ENCODE assay signal across 8 cellular contexts in the genomic region with DNA sequence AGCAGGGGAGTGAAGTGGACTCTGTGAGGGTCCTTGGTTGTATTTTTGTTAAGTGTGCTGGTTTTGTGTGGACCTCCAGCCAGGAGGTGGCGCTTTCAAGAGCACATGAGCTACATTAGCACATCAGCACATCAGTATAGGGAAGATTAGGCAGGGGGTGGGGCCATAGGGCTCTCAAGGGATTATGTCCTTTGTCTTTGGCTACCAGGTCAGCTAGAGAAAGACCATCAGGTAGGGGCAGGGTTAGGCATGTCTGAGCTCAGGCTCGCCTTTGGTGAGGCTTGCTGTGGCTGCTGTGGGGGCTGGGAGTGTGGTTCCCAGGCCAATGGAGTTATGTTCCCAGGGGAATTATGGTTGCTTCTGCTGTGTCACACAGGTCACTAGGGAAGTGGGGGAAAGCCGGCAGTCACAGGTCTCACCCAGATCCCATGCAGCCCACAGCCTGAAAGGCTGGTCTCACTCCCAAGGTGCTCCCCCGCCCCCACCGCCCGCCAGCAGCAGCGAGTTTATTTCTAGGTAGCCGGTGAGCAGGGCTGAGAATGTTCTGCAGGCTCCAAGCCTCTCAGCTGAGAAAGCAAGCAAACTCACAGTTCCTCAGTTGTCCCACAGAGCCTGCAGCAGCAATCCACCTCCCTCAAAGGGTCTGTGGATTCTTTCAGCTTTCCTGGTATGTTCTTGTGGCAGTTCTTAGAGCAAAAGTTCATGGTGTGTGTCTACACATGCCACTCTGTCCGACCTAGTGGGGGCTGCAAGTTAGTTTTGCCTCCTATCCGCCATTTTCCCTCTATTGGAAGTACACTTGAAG. TPM values are rescaled to one million over a fixed set of nuclear protein-coding genes. Genes with fewer than 3 reads are reported as not detected.
DNase-seq lines count a peak whose midpoint lies in the region; ATAC-seq and TF ChIP-seq lines count a peak whose summit lies in the region.

No MANE protein-coding gene starts in this region.

- peaks cover 0 to 4% of the 10 kb centered on the region in 2 donors for H3K36me3 Mint-ChIP-seq in CD4-positive, alpha-beta memory T cell

- peak; percentile 69 for TF ChIP-seq CTCF in WERI-Rb-1 (IDR thresholded peaks at IDR 0.05; ENCODE audit: low read depth, low read length)
- no peak for TF ChIP-seq CTCF in testis (IDR thresholded peaks at IDR 0.05)

- H3K4me1 Mint-ChIP-seq in CD4-positive, alpha-beta memory T cell = peaks cover 7 to 11% (median 9%) of the 10 kb centered on the region in 4 donors

- H3K27me3 ChIP-seq in CD4-positive, alpha-beta memory T cell (ENCODE audit: insufficient read depth, low read length) = no peaks in the 10 kb centered on the region
- H3K27me3 ChIP-seq in WERI-Rb-1 (ENCODE audit: insufficient read depth, low read depth, severe bottlenecking) = peaks cover 8% of the 10 kb centered on the region
- H3K27me3 ChIP-seq in testis = no peaks in the 10 kb centered on the region

- H3K27ac Mint-ChIP-seq in CD4-positive, alpha-beta memory T cell = peak overlapping the region in 6 of 7 donors; percentile 6 to 94 (median 92)

- H3K9me3 Mint-ChIP-seq in CD4-positive, alpha-beta memory T cell = peaks cover 0 to 2% (median 0%) of the 10 kb centered on the region in 8 donors

- TF ChIP-seq POLR2A in testis (IDR thresholded peaks at IDR 0.05) = no peak

- CTCF ChIA-PET in CD4-positive, alpha-beta memory T cell (lab: Charles Lee; ENCODE audit: partially characterized antibody) = interaction anchor here (0.7 to 5.0 kb wide), 13 partner anchors 8 to 527 kb away, joined by 3 to 71 read pairs (median 4); no protein-coding TSS in a partner anchor

- DNase-seq in CD4-positive, alpha-beta memory T cell = peak in 2 of 5 donors; percentile 1 to 4
- DNase-seq in NCI-H1105 (lab: John Stamatoyannopoulos, UW) (peak; percentile 78), WERI-Rb-1 (peak; percentile 89), glomerular visceral epithelial cell (ENCODE audit: extremely low spot score) (peak; percentile 4), testis (peak; percentile 26)
- DNase-seq in effector CD8-positive, alpha-beta T cell (lab: John Stamatoyannopoulos, UW) = no peak

- peak; percentile 82 for ATAC-seq in GM19395 (IDR thresholded peaks at IDR 0.05; ENCODE audit: unreplicated experiment)
- no peak for ATAC-seq in HG02885 (IDR thresholded peaks at IDR 0.05; ENCODE audit: poor library complexity, unreplicated experiment)

- H3K9me3 ChIP-seq in CD4-positive, alpha-beta memory T cell (ENCODE audit: control insufficient read depth in 1 of 2, low read length in 2 of 2) = no peaks in the 10 kb centered on the region
- H3K9me3 ChIP-seq in WERI-Rb-1 (ENCODE audit: severe bottlenecking) = no peaks in the 10 kb centered on the region
- no peaks in the 10 kb centered on the region for H3K9me3 ChIP-seq in testis

- peak overlapping the region; percentile 37 to 40 for H3K4me3 ChIP-seq in CD4-positive, alpha-beta memory T cell (ENCODE audit: low read length in 2 of 2)
- H3K4me3 ChIP-seq in WERI-Rb-1 (ENCODE audit: low read depth, low read length) (no peak overlapping the region), testis (no peak overlapping the region)

- intact Hi-C loops in CD4-positive, alpha-beta memory T cell (cut with micrococcal nuclease) = loop anchor here (10.0 kb wide), 1 partner anchor 921 kb away; no protein-coding TSS in a partner anchor
- intact Hi-C loops in testis (cut with DNase I; ENCODE audit: low total_unique reads) = no loop called here

- peak overlapping the region; percentile 18 for H3K27ac ChIP-seq in CD4-positive, alpha-beta memory T cell (ENCODE audit: low read depth, low read length)
- H3K27ac ChIP-seq in WERI-Rb-1 = peak overlapping the region; percentile 32
- no peak overlapping the region for H3K27ac ChIP-seq in testis

- no peaks in the 10 kb centered on the region for H3K36me3 ChIP-seq in CD4-positive, alpha-beta memory T cell (ENCODE audit: insufficient read depth, low read length)
- H3K36me3 ChIP-seq in WERI-Rb-1 = no peaks in the 10 kb centered on the region
- no peaks in the 10 kb centered on the region for H3K36me3 ChIP-seq in testis (ENCODE audit: low read depth, missing control alignments)

- peaks cover 31 to 42% of the 10 kb centered on the region in 2 donors for H3K27me3 Mint-ChIP-seq in CD4-positive, alpha-beta memory T cell

- H3K4me3 Mint-ChIP-seq in CD4-positive, alpha-beta memory T cell = peak overlapping the region; percentile 60 to 96 (median 91)

- POLR2A ChIA-PET in CD4-positive, alpha-beta memory T cell (lab: Charles Lee; ENCODE audit: partially characterized antibody) = interaction anchor here (1.2 kb wide), 1 partner anchor 364 kb away, joined by 3 read pairs; no protein-coding TSS in a partner anchor

- peaks cover 9% of the 10 kb centered on the region for H3K4me1 ChIP-seq in CD4-positive, alpha-beta memory T cell (ENCODE audit: insufficient read depth, low read length)
- no peaks in the 10 kb centered on the region for H3K4me1 ChIP-seq in testis

- 66 to 78% methylated on average over 5 to 10 of the region's 10 CpGs for WGBS in testis, 2 donors

RNA-seq across cellular contexts. Expression of a gene that starts 13.7 kb away (rescaled TPM):
- not detected for total RNA-seq in CD4-positive, alpha-beta memory T cell
- not detected for polyA plus RNA-seq in CD4-positive, alpha-beta memory T cell
- total RNA-seq in testis = not detected
- not detected for polyA plus RNA-seq in testis (ENCODE audit: insufficient read depth, low read depth, low replicate concordance)

RNA-seq across cellular contexts. Expression of a gene that starts 46.6 kb away (rescaled TPM):
- not detected for total RNA-seq in CD4-positive, alpha-beta memory T cell
- not detected for polyA plus RNA-seq in CD4-positive, alpha-beta memory T cell
- total RNA-seq in testis = 1 to 10 TPM in 1 of 2 donors, under 1 TPM in 1; 0.62 to 1.6 TPM
- not detected for polyA plus RNA-seq in testis (ENCODE audit: insufficient read depth, low read depth, low replicate concordance)

RNA-seq across cellular contexts. Expression of a gene that starts 54.9 kb away (rescaled TPM):
- total RNA-seq in CD4-positive, alpha-beta memory T cell = not detected
- not detected for polyA plus RNA-seq in CD4-positive, alpha-beta memory T cell
- total RNA-seq in testis = under 1 TPM; 0.74 to 0.87 TPM
- polyA plus RNA-seq in testis (ENCODE audit: insufficient read depth, low read depth, low replicate concordance) = not detected

Comparison
In these comparisons a context has a peak if more than half of its experiments do, and no peak if none do; other contexts are left out.
1. H3K27ac ChIP-seq: peak in CD4-positive, alpha-beta memory T cell (single experiment) and WERI-Rb-1 (single experiment); none in testis (0 of 2).
2. H3K4me3 ChIP-seq: peak in CD4-positive, alpha-beta memory T cell (2 of 2); none in WERI-Rb-1 (single experiment) and testis (0 of 2).